Comparison of ENCODE assay signal across 18 cellular contexts in the genomic region with DNA sequence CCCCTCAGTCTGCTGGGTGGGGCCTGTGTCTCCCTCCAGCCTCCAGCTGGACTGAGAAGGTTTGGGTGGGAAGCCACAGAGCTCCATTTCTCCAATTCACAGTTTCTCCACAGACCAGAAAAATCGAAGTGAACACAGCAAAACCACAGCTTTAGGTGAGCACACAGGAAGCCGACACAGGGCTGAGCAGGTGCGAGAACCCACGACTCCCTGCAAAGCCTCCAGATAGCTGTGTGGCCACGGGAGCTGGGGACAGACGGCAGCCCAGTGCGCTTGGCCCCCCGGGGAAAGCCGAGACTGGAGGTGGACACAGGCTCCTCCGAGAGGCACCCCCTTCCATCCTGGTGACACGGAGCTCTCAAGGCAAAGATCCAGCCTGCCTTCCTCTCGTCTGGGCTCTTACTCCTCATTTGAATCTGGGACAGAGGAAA. TPM values are rescaled to one million over a fixed set of nuclear protein-coding genes. Genes with fewer than 3 reads are reported as not detected.
DNase-seq lines count a peak whose midpoint lies in the region; ATAC-seq, FAIRE-seq and TF ChIP-seq lines count a peak whose summit lies in the region.
"Had no signal": no experiment of that assay in that cellular context is flagged by ENCODE, and none has a peak within 500 bp of the region (broad histone marks: within the 10 kb centered on the region; RNA-seq: fewer than 3 reads in every experiment).

No MANE protein-coding gene starts in this region.

- TF ChIP-seq POLR2A in erythroblast (IDR thresholded peaks at IDR 0.05; ENCODE audit: low read length) = no peak

- DNase-seq in activated naive CD8-positive, alpha-beta T cell treated with anti-CD3 and anti-CD28 coated beads, Interleukin-2, amount 50 U/mL, for 24 hours = no peak
- peak; percentile 30 for DNase-seq in activated CD4-positive, alpha-beta T cell treated with anti-CD3 and anti-CD28 coated beads for 48 hours
- peak in 1 of 2 donors; percentile 47 for DNase-seq in activated naive CD4-positive, alpha-beta T cell treated with anti-CD3 and anti-CD28 coated beads, Interleukin-2, amount 50 U/mL, for 72 hours (ENCODE audit: low spot score in 2 of 2)
- peak; percentile 39 for DNase-seq in small intestine
- DNase-seq in erythroblast (lab: John Stamatoyannopoulos, UW) = no peak
- no peak for DNase-seq in MV-4-11 (lab: John Stamatoyannopoulos, UW)
- DNase-seq: left colon, NCI-H526 had no signal

- peaks cover 65% of the 10 kb centered on the region for H3K4me1 Mint-ChIP-seq in activated naive CD8-positive, alpha-beta T cell (ENCODE audit: low read depth)
- H3K4me1 Mint-ChIP-seq in activated naive CD8-positive, alpha-beta T cell treated with anti-CD3 and anti-CD28 coated beads, Interleukin-2, amount 50 U/mL, for 24 hours = peaks cover 53% of the 10 kb centered on the region

- no peaks in the 10 kb centered on the region for H3K27me3 Mint-ChIP-seq in activated naive CD8-positive, alpha-beta T cell
- H3K27me3 Mint-ChIP-seq in activated naive CD8-positive, alpha-beta T cell treated with anti-CD3 and anti-CD28 coated beads, Interleukin-2, amount 50 U/mL, for 24 hours = no peaks in the 10 kb centered on the region

- peak overlapping the region in 1 of 2 donors; percentile 13 for H3K27ac ChIP-seq in small intestine (ENCODE audit: low read depth in 1 of 2, low read length in 1 of 2)
- H3K27ac ChIP-seq: breast epithelium, parathyroid adenoma, VCaP had no signal

- H3K27ac Mint-ChIP-seq in activated naive CD8-positive, alpha-beta T cell = peak overlapping the region; percentile 90
- no peak overlapping the region for H3K27ac Mint-ChIP-seq in activated naive CD8-positive, alpha-beta T cell treated with anti-CD3 and anti-CD28 coated beads, Interleukin-2, amount 50 U/mL, for 24 hours
- peak overlapping the region in 1 of 2 donors; percentile 37 for H3K27ac Mint-ChIP-seq in activated naive CD4-positive, alpha-beta T cell treated with anti-CD3 and anti-CD28 coated beads, Interleukin-2, amount 50 U/mL, for 72 hours

- H3K4me1 ChIP-seq in small intestine (ENCODE audit: control insufficient read depth in 2 of 2, insufficient read depth in 1 of 2, low read depth in 1 of 2, low read length in 1 of 2) = no peaks in the 10 kb centered on the region
- H3K4me1 ChIP-seq: breast epithelium, parathyroid adenoma had no signal

- H3K36me3 Mint-ChIP-seq in activated naive CD8-positive, alpha-beta T cell = peaks cover 14% of the 10 kb centered on the region
- peaks cover 10% of the 10 kb centered on the region for H3K36me3 Mint-ChIP-seq in activated naive CD8-positive, alpha-beta T cell treated with anti-CD3 and anti-CD28 coated beads, Interleukin-2, amount 50 U/mL, for 24 hours (ENCODE audit: low read depth)
- H3K36me3 Mint-ChIP-seq in activated naive CD4-positive, alpha-beta T cell treated with anti-CD3 and anti-CD28 coated beads, Interleukin-2, amount 50 U/mL, for 72 hours = peaks cover 14 to 18% of the 10 kb centered on the region in 2 donors

- H3K27me3 ChIP-seq in small intestine (ENCODE audit: control insufficient read depth in 2 of 2, insufficient read depth in 2 of 2, low read length in 2 of 2) = no peaks in the 10 kb centered on the region
- H3K27me3 ChIP-seq: breast epithelium had no signal

- H3K9me3 Mint-ChIP-seq in activated naive CD8-positive, alpha-beta T cell (ENCODE audit: low read depth) = no peaks in the 10 kb centered on the region
- peaks cover 10% of the 10 kb centered on the region for H3K9me3 Mint-ChIP-seq in activated naive CD8-positive, alpha-beta T cell treated with anti-CD3 and anti-CD28 coated beads, Interleukin-2, amount 50 U/mL, for 24 hours
- peaks cover 12 to 15% of the 10 kb centered on the region in 2 donors for H3K9me3 Mint-ChIP-seq in activated naive CD4-positive, alpha-beta T cell treated with anti-CD3 and anti-CD28 coated beads, Interleukin-2, amount 50 U/mL, for 72 hours

- no peak overlapping the region for H3K4me3 ChIP-seq in small intestine (ENCODE audit: low read depth in 1 of 2, low read length in 2 of 2)
- H3K4me3 ChIP-seq: breast epithelium, smooth muscle cell had no signal

- WGBS in small intestine, 3 donors = 66 to 74% (median 73%) methylated on average over 12 of the region's 12 CpGs

- FAIRE-seq in small intestine (lab: Jason Lieb, UNC) = no peak
- FAIRE-seq: HepG2 had no signal

- ATAC-seq in activated naive CD8-positive, alpha-beta T cell treated with anti-CD3 and anti-CD28 coated beads, Interleukin-2, amount 50 U/mL, for 24 hours = no peak
- peak; percentile 65 to 75 for ATAC-seq in activated naive CD4-positive, alpha-beta T cell treated with anti-CD3 and anti-CD28 coated beads, Interleukin-2, amount 50 U/mL, for 72 hours
- no peak for ATAC-seq in GM18858 (IDR thresholded peaks at IDR 0.05; ENCODE audit: unreplicated experiment)
- ATAC-seq: HCT116, HepG2, left colon, Panc1, SK-N-SH treated with all-trans-retinoic acid at 6 μM for 48 hours had no signal

- peak overlapping the region; percentile 82 for H3K4me3 Mint-ChIP-seq in activated naive CD8-positive, alpha-beta T cell
- H3K4me3 Mint-ChIP-seq in activated naive CD8-positive, alpha-beta T cell treated with anti-CD3 and anti-CD28 coated beads, Interleukin-2, amount 50 U/mL, for 24 hours = no peak overlapping the region

- H3K36me3 ChIP-seq in small intestine (ENCODE audit: control insufficient read depth in 2 of 2, insufficient read depth in 2 of 2, low read length in 2 of 2) = no peaks in the 10 kb centered on the region
- H3K36me3 ChIP-seq: breast epithelium had no signal

- H3K9me3 ChIP-seq in small intestine (ENCODE audit: control insufficient read depth, low read depth) = no peaks in the 10 kb centered on the region
- H3K9me3 ChIP-seq: breast epithelium had no signal

RNA-seq across cellular contexts. Expression of gene MPC1, which starts 29.0 kb away (rescaled TPM):
- total RNA-seq in activated naive CD4-positive, alpha-beta T cell treated with anti-CD3 and anti-CD28 coated beads, Interleukin-2, amount 50 U/mL, for 72 hours = 10 to 100 TPM; 11.9 to 22.9 TPM
- polyA plus RNA-seq in small intestine = 100 to 1,000 TPM in 2 of 3 donors, 10 to 100 TPM in 1; 99.5 to 213 (median 130) TPM

Comparison
In these comparisons a context has a peak if more than half of its experiments do, and no peak if none do; other contexts are left out.
1. ATAC-seq: peak in activated naive CD4-positive, alpha-beta T cell treated with anti-CD3 and anti-CD28 coated beads, Interleukin-2, amount 50 U/mL, for 72 hours (2 of 2); none in activated naive CD8-positive, alpha-beta T cell treated with anti-CD3 and anti-CD28 coated beads, Interleukin-2, amount 50 U/mL, for 24 hours (single experiment) and GM18858 (single experiment).
2. DNase-seq: peak in activated CD4-positive, alpha-beta T cell treated with anti-CD3 and anti-CD28 coated beads for 48 hours (single experiment) and small intestine (single experiment); none in activated naive CD8-positive, alpha-beta T cell treated with anti-CD3 and anti-CD28 coated beads, Interleukin-2, amount 50 U/mL, for 24 hours (single experiment), erythroblast (0 of 2) and MV-4-11 (single experiment).